Comparison of ENCODE assay signal across 11 cellular contexts in genomic region chr10:29691564-29692064, GRCh38. TPM values are rescaled to one million over a fixed set of nuclear protein-coding genes. Genes with fewer than 3 reads are reported as not detected.
DNase-seq lines count a peak whose midpoint lies in the region; ATAC-seq, FAIRE-seq and TF ChIP-seq lines count a peak whose summit lies in the region.
"Had no signal": no experiment of that assay in that cellular context is flagged by ENCODE, and none has a peak within 500 bp of the region (broad histone marks: within the 10 kb centered on the region; RNA-seq: fewer than 3 reads in every experiment).

No MANE protein-coding gene starts in this region.

- FAIRE-seq in HepG2 (lab: Jason Lieb, UNC): no peak

- TF ChIP-seq EP300 in suprapubic skin (IDR thresholded peaks at IDR 0.05) (no peak), HepG2 (IDR thresholded peaks at IDR 0.05; ENCODE audit: low read depth in 2 of 2, low read length in 2 of 2) (no peak), HepG2 (CRISPR knock-in tag; IDR thresholded peaks at IDR 0.05; ENCODE audit: borderline replicate concordance) (no peak)

- TF ChIP-seq POLR2A in suprapubic skin (IDR thresholded peaks at IDR 0.05) (no peak), HepG2 (IDR thresholded peaks at IDR 0.05; ENCODE audit: insufficient read depth in 1 of 2, low read depth in 2 of 2, low read length in 2 of 2) (no peak)

- in situ Hi-C loops in astrocyte of the spinal cord (cut with HindIII; ENCODE audit: low sequenced_read_pairs): no loop called here
- in situ Hi-C loops in HepG2 (cut with HindIII; ENCODE audit: extremely low pct_ligation_motif_present, low pct_unique_long_range_greater_than_20kb): no loop called here

- WGBS in suprapubic skin: 19% methylated on average over 5 of the region's 5 CpGs
- 84% methylated on average over 5 of the region's 5 CpGs for WGBS in HepG2 (ENCODE audit: low lambda C conversion rate)

- POLR2A ChIA-PET in HEK293 (lab: Yijun Ruan, JAX): interaction anchor here (0.8 to 1.7 kb wide), 3 partner anchors 21 to 33 kb away, joined by 3 to 5 read pairs (median 4); no protein-coding TSS in a partner anchor
- POLR2A ChIA-PET in HepG2 (lab: Yijun Ruan, JAX): no interaction called here

- CTCF ChIA-PET in HEK293 (lab: Yijun Ruan, JAX) (no interaction called here), HepG2 (lab: Yijun Ruan, JAX; ENCODE audit: low intra/inter-chr PET ratio, low total read pairs) (no interaction called here)

- H3K36me3 ChIP-seq in HEK293 (ENCODE audit: control insufficient read depth in 2 of 2, insufficient read depth in 1 of 2, low read length in 2 of 2) (no peaks in the 10 kb centered on the region), iPS-18a (ENCODE audit: control insufficient read depth, low read depth, low read length) (no peaks in the 10 kb centered on the region), suprapubic skin (no peaks in the 10 kb centered on the region), HepG2 (replicated peaks in 1 of 2; ENCODE audit: control insufficient read depth in 1 of 2, insufficient read depth in 2 of 2, low read length in 2 of 2) (no peaks in the 10 kb centered on the region)

- no peaks in the 10 kb centered on the region for H3K9me3 ChIP-seq in HEK293 (ENCODE audit: control insufficient read depth, insufficient read depth, low read depth, low read length)
- no peaks in the 10 kb centered on the region for H3K9me3 ChIP-seq in iPS-18a (ENCODE audit: control insufficient read depth, low read depth, low read length)
- H3K9me3 ChIP-seq in suprapubic skin: no peaks in the 10 kb centered on the region
- no peaks in the 10 kb centered on the region for H3K9me3 ChIP-seq in HepG2 (ENCODE audit: low read length)

- H4K20me1 ChIP-seq in HepG2 (ENCODE audit: insufficient read depth, low read length): no peaks in the 10 kb centered on the region

- H2AFZ ChIP-seq in HepG2 (ENCODE audit: low read length): no peak overlapping the region

- H3K9ac ChIP-seq in iPS-18a (ENCODE audit: low read length): no peak overlapping the region
- H3K9ac ChIP-seq in HepG2 (ENCODE audit: insufficient read depth, low read depth, low read length): no peak overlapping the region

- no peaks in the 10 kb centered on the region for H3K27me3 ChIP-seq in iPS-18a (ENCODE audit: control insufficient read depth, insufficient read depth, low read length)
- no peaks in the 10 kb centered on the region for H3K27me3 ChIP-seq in suprapubic skin
- no peaks in the 10 kb centered on the region for H3K27me3 ChIP-seq in HepG2 (ENCODE audit: control insufficient read depth in 1 of 2, insufficient read depth in 2 of 2, low read length in 2 of 2)

- no peak for TF ChIP-seq CTCF in HEK293 (tag by site-specific recombination; IDR thresholded peaks at IDR 0.05)
- TF ChIP-seq CTCF in astrocyte of the spinal cord (IDR thresholded peaks at IDR 0.05; ENCODE audit: low read depth, low read length): no peak
- no peak for TF ChIP-seq CTCF in suprapubic skin (IDR thresholded peaks at IDR 0.05)
- TF ChIP-seq CTCF in HepG2 (CRISPR knock-in tag; IDR thresholded peaks at IDR 0.05): no peak

- peak overlapping the region; percentile 5 for H3K4me3 ChIP-seq in HEK293 (ENCODE audit: low read depth, low read length)
- no peak overlapping the region for H3K4me3 ChIP-seq in astrocyte of the spinal cord (ENCODE audit: low read depth, low read length)
- H3K4me3 ChIP-seq in iPS-18a (ENCODE audit: low read length): no peak overlapping the region
- H3K4me3 ChIP-seq in suprapubic skin: peak overlapping the region; percentile 11
- no peak overlapping the region for H3K4me3 ChIP-seq in HepG2 (replicated peaks in 1 of 3; ENCODE audit: insufficient read depth in 1 of 3, low read depth in 2 of 3, low read length in 3 of 3)

- intact Hi-C loops in HepG2 (cut with micrococcal nuclease; ENCODE audit: unreplicated experiment): no loop called here

- BruUV-seq in HepG2 (replicated peaks; lab: Mats Ljungman, UMichigan): no TSS peak

- H3K27ac ChIP-seq in HEK293 (ENCODE audit: extremely low read depth, low read depth, low read length): peak overlapping the region; percentile 61
- H3K27ac ChIP-seq in iPS-18a (ENCODE audit: low read length): peak overlapping the region; percentile 1
- H3K27ac ChIP-seq in suprapubic skin: peak overlapping the region; percentile 80
- no peak overlapping the region for H3K27ac ChIP-seq in HepG2 (ENCODE audit: extremely low read length, insufficient read depth, low read length)

- peak; percentile 65 for DNase-seq in astrocyte of the spinal cord (ENCODE audit: low read depth, low spot score)
- no peak for DNase-seq in suprapubic skin (ENCODE audit: low spot score in 2 of 2)
- DNase-seq in OCI-M2 (lab: John Stamatoyannopoulos, UW; ENCODE audit: unreplicated experiment): no peak
- DNase-seq in HepG2 (ENCODE audit: low spot score): no peak
- no peak for DNase-seq in activated CD8-positive, alpha-beta memory T cell treated with anti-CD3 and anti-CD28 coated beads for 24 hours
- DNase-seq: activated CD4-positive, alpha-beta memory T cell treated with anti-CD3 and anti-CD28 coated beads, Interleukin-2, amount 10 ng/mL, durations not matched to agents 7 days and 5 days; effector CD8-positive, alpha-beta T cell; stimulated activated CD4-positive, alpha-beta T cell treated with anti-CD3 and anti-CD28 coated beads, Interleukin-15, amount 100 ng/mL, for 24 hours had no signal

- H3K4me1 ChIP-seq in HEK293 (ENCODE audit: control insufficient read depth, insufficient read depth, low read length) (peaks cover 24% of the 10 kb centered on the region), iPS-18a (ENCODE audit: control insufficient read depth, low read depth, low read length) (peaks cover 34% of the 10 kb centered on the region), suprapubic skin (peaks cover 36% of the 10 kb centered on the region), HepG2 (ENCODE audit: insufficient read depth, low read length) (peaks cover 8% of the 10 kb centered on the region; the same call in 1 of the 2 replicates)

- no peak for TF ChIP-seq RAD21 in HepG2 (CRISPR knock-in tag; IDR thresholded peaks at IDR 0.05)

- ATAC-seq in HepG2 (no peak), HG02970 (IDR thresholded peaks at IDR 0.05; ENCODE audit: low FRiP score, unreplicated experiment) (no peak)

- no peak overlapping the region for H3K4me2 ChIP-seq in HepG2 (ENCODE audit: low read depth, low read length)

- peaks cover 3% of the 10 kb centered on the region for H3K79me2 ChIP-seq in HepG2 (ENCODE audit: insufficient read depth, low read length)

TF ChIP-seq in HEK293, 187 proteins besides CTCF, POLR2A, EP300 and RAD21 (continues in another document):
- TF ChIP-seq ZNF112 (tag by site-specific recombination; IDR thresholded peaks at IDR 0.05): no peak
- peak; percentile 73; the same call in 1 of the 2 replicates for TF ChIP-seq ZNF184 (tag by site-specific recombination; IDR thresholded peaks at IDR 0.05)
- peak; percentile 75 for TF ChIP-seq GLIS1 (tag by site-specific recombination; IDR thresholded peaks at IDR 0.05)
- TF ChIP-seq ZNF114 (tag by site-specific recombination; IDR thresholded peaks at IDR 0.05): no peak
- TF ChIP-seq ZNF202 (tag by site-specific recombination; IDR thresholded peaks at IDR 0.05; ENCODE audit: borderline replicate concordance): no peak
- peak; percentile 49; the same call in 1 of the 2 replicates for TF ChIP-seq ZNF600 (tag by site-specific recombination; IDR thresholded peaks at IDR 0.05)
- TF ChIP-seq PRDM1 (tag by site-specific recombination; IDR thresholded peaks at IDR 0.05): no peak
- TF ChIP-seq ZNF596 (tag by site-specific recombination; IDR thresholded peaks at IDR 0.05): no peak
- peak; percentile 79 for TF ChIP-seq ZBTB17 (tag by site-specific recombination; IDR thresholded peaks at IDR 0.05)
- no peak for TF ChIP-seq ZNF324 (tag by site-specific recombination; IDR thresholded peaks at IDR 0.05)

TF ChIP-seq in HepG2, 621 proteins besides CTCF, POLR2A, EP300 and RAD21 (continues in another document):
- TF ChIP-seq MZF1 (CRISPR knock-in tag; IDR thresholded peaks at IDR 0.05; ENCODE audit: borderline replicate concordance) (no peak), FIP1L1 (IDR thresholded peaks at IDR 0.05; ENCODE audit: borderline replicate concordance, insufficient read depth, low read depth, low read length) (no peak), ZNF781 (CRISPR knock-in tag; IDR thresholded peaks at IDR 0.05; ENCODE audit: borderline replicate concordance, not compliant biosample characterization) (no peak), ZNF160 (CRISPR knock-in tag; IDR thresholded peaks at IDR 0.05) (no peak), XRCC5 (optimal IDR thresholded peaks at IDR 0.05; ENCODE audit: low read length) (no peak), TCF7 (IDR thresholded peaks at IDR 0.05; ENCODE audit: low read depth) (no peak)

RNA-seq across cellular contexts. Expression of gene SVIL, which starts 56.8 kb away (rescaled TPM):
- total RNA-seq in suprapubic skin (100 to 1,000 TPM in 1 of 4 donors, 10 to 100 TPM in 3; 52.9 to 129 (median 72.1) TPM), HepG2 (2016; rRNA removed; fragmentation: Illumina TruSeq; extraction: Trizol) (4.8 and 12.1 TPM in 2 replicates)
- 0.97 and 1.0 TPM in 2 replicates for total RNA-seq in HepG2 (2016; cell fraction: cytosol; rRNA removed; fragmentation: Illumina TruSeq; extraction: Trizol; ENCODE audit: low read depth)
- total RNA-seq in HepG2 (2016; cell fraction: insoluble cytoplasmic fraction; rRNA removed; fragmentation: Illumina TruSeq; extraction: Trizol): 3.3 and 10.0 TPM in 2 replicates
- total RNA-seq in HepG2 (2016; cell fraction: membrane; rRNA removed; fragmentation: Illumina TruSeq; extraction: Trizol): 1.7 and 3.2 TPM in 2 replicates
- 20.3 and 24.1 TPM in 2 replicates for total RNA-seq in HepG2 (2016; cell fraction: nucleus; rRNA removed; fragmentation: Illumina TruSeq; extraction: Trizol)
- polyA plus RNA-seq in HepG2 (2011; rRNA removed): 3.8 and 3.9 TPM in 2 replicates
- polyA plus RNA-seq in HepG2 (2011; cell fraction: cytosol; rRNA removed): 2.1 and 2.3 TPM in 2 replicates
- 14.8 and 16.4 TPM in 2 replicates for polyA plus RNA-seq in HepG2 (2011; cell fraction: nucleus; rRNA removed)
- 4.0 and 4.8 TPM in 2 replicates for polyA plus RNA-seq in HepG2 (2012)
- polyA plus RNA-seq in HepG2 (2016; cell fraction: cytosol; fragmentation: Illumina TruSeq; extraction: Trizol; ENCODE audit: low read depth): 0.19 and 0.84 TPM in 2 replicates
- polyA plus RNA-seq in HepG2 (2016; cell fraction: insoluble cytoplasmic fraction; fragmentation: Illumina TruSeq; extraction: Trizol; ENCODE audit: low read depth): 2.5 and 3.2 TPM in 2 replicates
- polyA plus RNA-seq in HepG2 (2016; cell fraction: membrane; fragmentation: Illumina TruSeq; extraction: Trizol; ENCODE audit: low read depth): 0.45 and 0.66 TPM in 2 replicates
- polyA plus RNA-seq in HepG2 (2016; cell fraction: nucleus; fragmentation: Illumina TruSeq; extraction: Trizol; ENCODE audit: insufficient read depth, low read depth): 13.7 TPM in 2 replicates
- 7.7 and 11.4 TPM in 2 replicates for polyA minus RNA-seq in HepG2 (2011; rRNA and poly(A)+ RNA removed; ENCODE audit: low replicate concordance)
- 4.8 and 7.2 TPM in 2 replicates for polyA minus RNA-seq in HepG2 (2011; cell fraction: cytosol; rRNA and poly(A)+ RNA removed)
- 30.3 and 30.4 TPM in 2 replicates for polyA minus RNA-seq in HepG2 (2011; cell fraction: nucleus; rRNA and poly(A)+ RNA removed)

Comparison
In these comparisons a context has a peak if more than half of its experiments do, and no peak if none do; other contexts are left out.
1. H3K4me3 ChIP-seq: peak in HEK293 (single experiment) and suprapubic skin (single experiment); none in astrocyte of the spinal cord (single experiment), iPS-18a (single experiment) and HepG2 (0 of 3).
2. Of the 63 proteins assayed by ChIP-seq in both HepG2 and HEK293: peak only in HepG2: none; only in HEK293: KLF9, MEIS1, PATZ1, PRDM10, PRDM4, REST and 7 more; in both: none; in neither: 50.